ENCODE assay signal across 1 cellular context in the genomic region with DNA sequence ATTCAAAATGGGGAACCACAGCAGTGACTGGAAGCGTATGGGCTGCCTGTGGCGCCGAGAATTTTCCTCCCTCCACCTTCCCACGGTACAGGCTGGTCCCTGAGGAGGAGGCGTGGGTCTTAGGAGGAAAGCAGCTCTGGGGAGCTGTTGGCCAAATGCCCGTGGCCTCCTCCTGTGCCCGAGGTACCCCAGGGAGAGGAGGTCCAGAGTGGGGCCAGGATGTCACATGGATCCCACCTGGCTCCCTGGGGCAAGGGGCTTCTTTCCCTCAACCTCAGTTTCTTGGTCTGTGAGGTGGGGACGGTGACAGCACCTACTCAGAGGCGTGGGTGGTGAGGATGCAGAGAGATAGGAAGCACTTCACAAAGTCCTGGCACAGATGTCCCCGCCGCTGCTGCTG.
TF ChIP-seq lines count a peak whose summit lies in the region.

No MANE protein-coding gene starts in this region.

TF ChIP-seq in HEK293, 187 proteins besides CTCF, POLR2A, EP300 and RAD21 (continued from another document):
- TF ChIP-seq, protein P1, sequence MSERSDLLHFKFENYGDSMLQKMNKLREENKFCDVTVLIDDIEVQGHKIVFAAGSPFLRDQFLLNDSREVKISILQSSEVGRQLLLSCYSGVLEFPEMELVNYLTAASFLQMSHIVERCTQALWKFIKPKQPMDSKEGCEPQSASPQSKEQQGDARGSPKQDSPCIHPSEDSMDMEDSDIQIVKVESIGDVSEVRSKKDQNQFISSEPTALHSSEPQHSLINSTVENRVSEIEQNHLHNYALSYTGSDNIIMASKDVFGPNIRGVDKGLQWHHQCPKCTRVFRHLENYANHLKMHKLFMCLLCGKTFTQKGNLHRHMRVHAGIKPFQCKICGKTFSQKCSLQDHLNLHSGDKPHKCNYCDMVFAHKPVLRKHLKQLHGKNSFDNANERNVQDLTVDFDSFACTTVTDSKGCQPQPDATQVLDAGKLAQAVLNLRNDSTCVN (tag by site-specific recombination; optimal IDR thresholded peaks at IDR 0.05): no peak
- TF ChIP-seq, protein P2, sequence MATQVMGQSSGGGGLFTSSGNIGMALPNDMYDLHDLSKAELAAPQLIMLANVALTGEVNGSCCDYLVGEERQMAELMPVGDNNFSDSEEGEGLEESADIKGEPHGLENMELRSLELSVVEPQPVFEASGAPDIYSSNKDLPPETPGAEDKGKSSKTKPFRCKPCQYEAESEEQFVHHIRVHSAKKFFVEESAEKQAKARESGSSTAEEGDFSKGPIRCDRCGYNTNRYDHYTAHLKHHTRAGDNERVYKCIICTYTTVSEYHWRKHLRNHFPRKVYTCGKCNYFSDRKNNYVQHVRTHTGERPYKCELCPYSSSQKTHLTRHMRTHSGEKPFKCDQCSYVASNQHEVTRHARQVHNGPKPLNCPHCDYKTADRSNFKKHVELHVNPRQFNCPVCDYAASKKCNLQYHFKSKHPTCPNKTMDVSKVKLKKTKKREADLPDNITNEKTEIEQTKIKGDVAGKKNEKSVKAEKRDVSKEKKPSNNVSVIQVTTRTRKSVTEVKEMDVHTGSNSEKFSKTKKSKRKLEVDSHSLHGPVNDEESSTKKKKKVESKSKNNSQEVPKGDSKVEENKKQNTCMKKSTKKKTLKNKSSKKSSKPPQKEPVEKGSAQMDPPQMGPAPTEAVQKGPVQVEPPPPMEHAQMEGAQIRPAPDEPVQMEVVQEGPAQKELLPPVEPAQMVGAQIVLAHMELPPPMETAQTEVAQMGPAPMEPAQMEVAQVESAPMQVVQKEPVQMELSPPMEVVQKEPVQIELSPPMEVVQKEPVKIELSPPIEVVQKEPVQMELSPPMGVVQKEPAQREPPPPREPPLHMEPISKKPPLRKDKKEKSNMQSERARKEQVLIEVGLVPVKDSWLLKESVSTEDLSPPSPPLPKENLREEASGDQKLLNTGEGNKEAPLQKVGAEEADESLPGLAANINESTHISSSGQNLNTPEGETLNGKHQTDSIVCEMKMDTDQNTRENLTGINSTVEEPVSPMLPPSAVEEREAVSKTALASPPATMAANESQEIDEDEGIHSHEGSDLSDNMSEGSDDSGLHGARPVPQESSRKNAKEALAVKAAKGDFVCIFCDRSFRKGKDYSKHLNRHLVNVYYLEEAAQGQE (tag by site-specific recombination; IDR thresholded peaks at IDR 0.05): no peak
- TF ChIP-seq ZBTB7A (tag by site-specific recombination; IDR thresholded peaks at IDR 0.05; ENCODE audit: low read depth) (no peak), ZNF624 (tag by site-specific recombination; IDR thresholded peaks at IDR 0.05) (no peak), ZNF10 (tag by site-specific recombination; IDR thresholded peaks at IDR 0.05) (no peak), ZNF140 (tag by site-specific recombination; IDR thresholded peaks at IDR 0.05) (no peak), ZSCAN23 (tag by site-specific recombination; IDR thresholded peaks at IDR 0.05) (no peak), ZNF394 (tag by site-specific recombination; IDR thresholded peaks at IDR 0.05; ENCODE audit: borderline replicate concordance) (no peak), ZNF654 (tag by site-specific recombination; IDR thresholded peaks at IDR 0.05; ENCODE audit: low read depth) (no peak), ZNF792 (tag by site-specific recombination; IDR thresholded peaks at IDR 0.05) (no peak), ZNF677 (tag by site-specific recombination; IDR thresholded peaks at IDR 0.05) (no peak), ZNF133 (tag by site-specific recombination; IDR thresholded peaks at IDR 0.05) (no peak), EGR2 (tag by site-specific recombination; IDR thresholded peaks at IDR 0.05; ENCODE audit: low read depth) (peak; percentile 71), ZNF37A (tag by site-specific recombination; IDR thresholded peaks at IDR 0.05) (no peak), ZFHX2 (tag by site-specific recombination; conservative IDR thresholded peaks at IDR 0.05) (peak; percentile 74)
- TF ChIP-seq, protein P3, sequence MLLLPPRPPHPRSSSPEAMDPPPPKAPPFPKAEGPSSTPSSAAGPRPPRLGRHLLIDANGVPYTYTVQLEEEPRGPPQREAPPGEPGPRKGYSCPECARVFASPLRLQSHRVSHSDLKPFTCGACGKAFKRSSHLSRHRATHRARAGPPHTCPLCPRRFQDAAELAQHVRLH (tag by site-specific recombination; IDR thresholded peaks at IDR 0.05): no peak
- TF ChIP-seq, protein P4, sequence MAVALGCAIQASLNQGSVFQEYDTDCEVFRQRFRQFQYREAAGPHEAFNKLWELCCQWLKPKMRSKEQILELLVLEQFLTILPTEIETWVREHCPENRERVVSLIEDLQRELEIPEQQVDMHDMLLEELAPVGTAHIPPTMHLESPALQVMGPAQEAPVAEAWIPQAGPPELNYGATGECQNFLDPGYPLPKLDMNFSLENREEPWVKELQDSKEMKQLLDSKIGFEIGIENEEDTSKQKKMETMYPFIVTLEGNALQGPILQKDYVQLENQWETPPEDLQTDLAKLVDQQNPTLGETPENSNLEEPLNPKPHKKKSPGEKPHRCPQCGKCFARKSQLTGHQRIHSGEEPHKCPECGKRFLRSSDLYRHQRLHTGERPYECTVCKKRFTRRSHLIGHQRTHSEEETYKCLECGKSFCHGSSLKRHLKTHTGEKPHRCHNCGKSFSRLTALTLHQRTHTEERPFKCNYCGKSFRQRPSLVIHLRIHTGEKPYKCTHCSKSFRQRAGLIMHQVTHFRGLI (tag by site-specific recombination; IDR thresholded peaks at IDR 0.05): no peak
- TF ChIP-seq, protein P5, sequence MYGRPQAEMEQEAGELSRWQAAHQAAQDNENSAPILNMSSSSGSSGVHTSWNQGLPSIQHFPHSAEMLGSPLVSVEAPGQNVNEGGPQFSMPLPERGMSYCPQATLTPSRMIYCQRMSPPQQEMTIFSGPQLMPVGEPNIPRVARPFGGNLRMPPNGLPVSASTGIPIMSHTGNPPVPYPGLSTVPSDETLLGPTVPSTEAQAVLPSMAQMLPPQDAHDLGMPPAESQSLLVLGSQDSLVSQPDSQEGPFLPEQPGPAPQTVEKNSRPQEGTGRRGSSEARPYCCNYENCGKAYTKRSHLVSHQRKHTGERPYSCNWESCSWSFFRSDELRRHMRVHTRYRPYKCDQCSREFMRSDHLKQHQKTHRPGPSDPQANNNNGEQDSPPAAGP (tag by site-specific recombination; IDR thresholded peaks at IDR 0.05): 0 out of 2 replicates have a peak, but pooled peaks have one; percentile 15
- TF ChIP-seq, protein P6, sequence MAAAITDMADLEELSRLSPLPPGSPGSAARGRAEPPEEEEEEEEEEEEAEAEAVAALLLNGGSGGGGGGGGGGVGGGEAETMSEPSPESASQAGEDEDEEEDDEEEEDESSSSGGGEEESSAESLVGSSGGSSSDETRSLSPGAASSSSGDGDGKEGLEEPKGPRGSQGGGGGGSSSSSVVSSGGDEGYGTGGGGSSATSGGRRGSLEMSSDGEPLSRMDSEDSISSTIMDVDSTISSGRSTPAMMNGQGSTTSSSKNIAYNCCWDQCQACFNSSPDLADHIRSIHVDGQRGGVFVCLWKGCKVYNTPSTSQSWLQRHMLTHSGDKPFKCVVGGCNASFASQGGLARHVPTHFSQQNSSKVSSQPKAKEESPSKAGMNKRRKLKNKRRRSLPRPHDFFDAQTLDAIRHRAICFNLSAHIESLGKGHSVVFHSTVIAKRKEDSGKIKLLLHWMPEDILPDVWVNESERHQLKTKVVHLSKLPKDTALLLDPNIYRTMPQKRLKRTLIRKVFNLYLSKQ (tag by site-specific recombination; IDR thresholded peaks at IDR 0.05; ENCODE audit: borderline replicate concordance): no peak
- TF ChIP-seq, protein P7, sequence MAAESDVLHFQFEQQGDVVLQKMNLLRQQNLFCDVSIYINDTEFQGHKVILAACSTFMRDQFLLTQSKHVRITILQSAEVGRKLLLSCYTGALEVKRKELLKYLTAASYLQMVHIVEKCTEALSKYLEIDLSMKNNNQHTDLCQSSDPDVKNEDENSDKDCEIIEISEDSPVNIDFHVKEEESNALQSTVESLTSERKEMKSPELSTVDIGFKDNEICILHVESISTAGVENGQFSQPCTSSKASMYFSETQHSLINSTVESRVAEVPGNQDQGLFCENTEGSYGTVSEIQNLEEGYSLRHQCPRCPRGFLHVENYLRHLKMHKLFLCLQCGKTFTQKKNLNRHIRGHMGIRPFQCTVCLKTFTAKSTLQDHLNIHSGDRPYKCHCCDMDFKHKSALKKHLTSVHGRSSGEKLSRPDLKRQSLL (tag by site-specific recombination; IDR thresholded peaks at IDR 0.05): no peak
- TF ChIP-seq, protein P8, sequence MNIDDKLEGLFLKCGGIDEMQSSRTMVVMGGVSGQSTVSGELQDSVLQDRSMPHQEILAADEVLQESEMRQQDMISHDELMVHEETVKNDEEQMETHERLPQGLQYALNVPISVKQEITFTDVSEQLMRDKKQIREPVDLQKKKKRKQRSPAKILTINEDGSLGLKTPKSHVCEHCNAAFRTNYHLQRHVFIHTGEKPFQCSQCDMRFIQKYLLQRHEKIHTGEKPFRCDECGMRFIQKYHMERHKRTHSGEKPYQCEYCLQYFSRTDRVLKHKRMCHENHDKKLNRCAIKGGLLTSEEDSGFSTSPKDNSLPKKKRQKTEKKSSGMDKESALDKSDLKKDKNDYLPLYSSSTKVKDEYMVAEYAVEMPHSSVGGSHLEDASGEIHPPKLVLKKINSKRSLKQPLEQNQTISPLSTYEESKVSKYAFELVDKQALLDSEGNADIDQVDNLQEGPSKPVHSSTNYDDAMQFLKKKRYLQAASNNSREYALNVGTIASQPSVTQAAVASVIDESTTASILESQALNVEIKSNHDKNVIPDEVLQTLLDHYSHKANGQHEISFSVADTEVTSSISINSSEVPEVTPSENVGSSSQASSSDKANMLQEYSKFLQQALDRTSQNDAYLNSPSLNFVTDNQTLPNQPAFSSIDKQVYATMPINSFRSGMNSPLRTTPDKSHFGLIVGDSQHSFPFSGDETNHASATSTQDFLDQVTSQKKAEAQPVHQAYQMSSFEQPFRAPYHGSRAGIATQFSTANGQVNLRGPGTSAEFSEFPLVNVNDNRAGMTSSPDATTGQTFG (tag by site-specific recombination; IDR thresholded peaks at IDR 0.05; ENCODE audit: borderline replicate concordance): no peak
